In the genomic region with DNA sequence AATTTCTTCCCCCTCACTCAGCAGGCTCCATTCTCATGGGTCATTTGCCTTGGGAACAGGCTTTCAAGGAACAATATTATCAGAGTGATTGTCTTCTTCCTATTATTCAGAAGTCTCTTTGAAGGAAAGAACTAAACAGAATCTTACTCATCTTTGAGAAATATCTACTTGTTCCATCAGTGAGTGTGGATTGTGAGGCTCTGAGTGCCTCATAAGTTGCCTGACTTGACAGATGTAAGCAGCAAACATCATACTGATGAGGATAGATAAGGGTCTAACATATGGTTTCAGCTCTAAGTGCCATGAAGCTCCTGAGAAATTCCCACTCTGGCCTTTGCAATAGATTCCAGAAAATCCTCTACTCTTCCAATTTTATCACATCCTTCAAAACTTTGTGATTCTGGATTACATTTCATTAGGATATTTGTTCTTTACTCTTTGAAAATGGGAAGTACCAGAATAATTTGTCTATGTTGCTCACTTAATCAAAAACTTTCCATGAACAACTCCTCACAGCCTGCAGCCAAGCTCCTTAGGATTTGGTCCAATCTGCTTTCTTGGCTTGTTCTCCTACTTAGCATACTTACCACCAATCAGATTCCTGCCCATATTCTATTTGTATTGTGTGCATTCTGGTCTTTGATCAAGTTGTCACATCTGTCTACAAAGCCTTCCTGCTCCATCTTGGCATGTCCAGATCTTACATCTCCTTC, we compare ENCODE assay signal across 27 cellular contexts.
A peak's percentile ranks its signal among the peaks of the same experiment; 100 is the strongest.
DNase-seq lines count a peak whose midpoint lies in the region; ATAC-seq and TF ChIP-seq lines count a peak whose summit lies in the region.
"Had no signal": no experiment of that assay in that cellular context is flagged by ENCODE, and none has a peak within 500 bp of the region (broad histone marks: within the 10 kb centered on the region; RNA-seq: fewer than 3 reads in every experiment).

No MANE protein-coding gene starts in this region.

- ATAC-seq in HG03457 (IDR thresholded peaks at IDR 0.05; ENCODE audit: unreplicated experiment): no peak
- ATAC-seq: activated naive CD8-positive, alpha-beta T cell treated with anti-CD3 and anti-CD28 coated beads, Interleukin-2, amount 50 U/mL, for 24 hours; body of pancreas; natural killer cell treated with Interleukin-12 subunit alpha and Interleukin-12 subunit beta and Interleukin-15 and Interleukin-18, amount 100 ng/mL, for 72 hours; stimulated activated naive CD8-positive, alpha-beta T cell treated with anti-CD3 and anti-CD28 coated beads, Interleukin-15, amount 100 ng/mL, for 72 hours had no signal

- no peak overlapping the region for H3K4me3 ChIP-seq in AG10803 (ENCODE audit: low read length)
- H3K4me3 ChIP-seq: BLaER1 treated with 17β-estradiol and CSF1 and Interleukin-3, amounts not matched to agents 10 nM and 100 nM; body of pancreas; MG63; skin epidermis; thyroid gland had no signal

- peaks cover 17% of the 10 kb centered on the region for H3K9me3 Mint-ChIP-seq in osteocyte (ENCODE audit: unreplicated experiment)
- H3K9me3 Mint-ChIP-seq: activated naive CD8-positive, alpha-beta T cell treated with anti-CD3 and anti-CD28 coated beads, Interleukin-2, amount 50 U/mL, for 24 hours; natural killer cell treated with Interleukin-12 subunit alpha and Interleukin-12 subunit beta and Interleukin-15 and Interleukin-18, amount 100 ng/mL, for 72 hours; T-helper 2 cell treated with Interferon-gamma antibody and Interleukin-4, amounts not matched to agents 5 μg/mL and 100 μg/mL, for 36 hours had no signal

- TF ChIP-seq CTCF in AG10803 (conservative IDR thresholded peaks at IDR 0.05; ENCODE audit: low read length) (no peak), osteocyte (IDR thresholded peaks at IDR 0.05) (no peak)

- H3K4me1 Mint-ChIP-seq in osteocyte (ENCODE audit: unreplicated experiment): peaks cover 75% of the 10 kb centered on the region
- H3K4me1 Mint-ChIP-seq: activated naive CD8-positive, alpha-beta T cell treated with anti-CD3 and anti-CD28 coated beads, Interleukin-2, amount 50 U/mL, for 24 hours; stimulated activated naive CD8-positive, alpha-beta T cell treated with anti-CD3 and anti-CD28 coated beads, Interleukin-15, amount 100 ng/mL, for 72 hours had no signal

- H3K27me3 Mint-ChIP-seq in osteocyte (ENCODE audit: unreplicated experiment): no peaks in the 10 kb centered on the region

- H3K36me3 Mint-ChIP-seq in osteocyte (ENCODE audit: unreplicated experiment): peaks cover 3% of the 10 kb centered on the region

- peak overlapping the region; percentile 89 for H3K27ac Mint-ChIP-seq in osteocyte (ENCODE audit: unreplicated experiment)
- H3K27ac Mint-ChIP-seq: activated naive CD8-positive, alpha-beta T cell treated with anti-CD3 and anti-CD28 coated beads, Interleukin-2, amount 50 U/mL, for 24 hours; natural killer cell treated with Interleukin-12 subunit alpha and Interleukin-12 subunit beta and Interleukin-15 and Interleukin-18, amount 100 ng/mL, for 72 hours; stimulated activated naive CD8-positive, alpha-beta T cell treated with anti-CD3 and anti-CD28 coated beads, Interleukin-15, amount 100 ng/mL, for 72 hours; T-helper 2 cell treated with Interferon-gamma antibody and Interleukin-4, amounts not matched to agents 5 μg/mL and 100 μg/mL, for 36 hours had no signal

- peak; percentile 61 for DNase-seq in AG10803 (ENCODE audit: low read depth)
- peak; percentile 23 for DNase-seq in OCI-M1 (lab: John Stamatoyannopoulos, UW)
- DNase-seq in amniotic epithelial cell (ENCODE audit: low read depth): peak; percentile 76
- no peak for DNase-seq in osteocyte (ENCODE audit: extremely low spot score, unreplicated experiment)
- no peak for DNase-seq in NCI-H1436 (lab: John Stamatoyannopoulos, UW)
- DNase-seq in D341Med (ENCODE audit: low spot score): no peak
- DNase-seq: activated CD4-positive, alpha-beta T cell treated with anti-CD3 and anti-CD28 coated beads for 4 hours; activated CD8-positive, alpha-beta memory T cell treated with anti-CD3 and anti-CD28 coated beads for 24 hours; activated gamma-delta T cell treated with Interleukin-2 at 50 U/mL for 16 hours; activated naive CD8-positive, alpha-beta T cell treated with anti-CD3 and anti-CD28 coated beads, Interleukin-2, amount 50 U/mL, for 24 hours; activated T-cell treated with anti-CD3 and anti-CD28 coated beads, Interleukin-2, amount 50 U/mL, for 1 hour; body of pancreas; COR-L47; DND-41; HCEC 1CT; islet precursor cell; KBM-7; MG63; NCI-H2107; NK-92 treated with Interleukin-12 subunit alpha and Interleukin-12 subunit beta, amount 100 ng/mL, for 24 hours; stimulated activated naive CD8-positive, alpha-beta T cell treated with anti-CD3 and anti-CD28 coated beads, Interleukin-15, amount 100 ng/mL, for 72 hours; thyroid gland had no signal

- H3K4me3 Mint-ChIP-seq in osteocyte (ENCODE audit: unreplicated experiment): no peak overlapping the region
- H3K4me3 Mint-ChIP-seq: activated naive CD8-positive, alpha-beta T cell treated with anti-CD3 and anti-CD28 coated beads, Interleukin-2, amount 50 U/mL, for 24 hours; natural killer cell treated with Interleukin-12 subunit alpha and Interleukin-12 subunit beta and Interleukin-15 and Interleukin-18, amount 100 ng/mL, for 72 hours; stimulated activated naive CD8-positive, alpha-beta T cell treated with anti-CD3 and anti-CD28 coated beads, Interleukin-15, amount 100 ng/mL, for 72 hours; T-helper 2 cell treated with Interferon-gamma antibody and Interleukin-4, amounts not matched to agents 5 μg/mL and 100 μg/mL, for 36 hours had no signal

Comparison
In these comparisons a context has a peak if more than half of its experiments do, and no peak if none do; other contexts are left out.
1. DNase-seq: peak in AG10803 (single experiment), OCI-M1 (single experiment) and amniotic epithelial cell (single experiment); none in osteocyte (single experiment), NCI-H1436 (single experiment) and D341Med (single experiment).